32 cellular contexts compared by ENCODE assay signal in genomic region chr22:49649166-49649565, GRCh38.
"Had no signal": no experiment of that assay in that cellular context is flagged by ENCODE, and none has a peak within 500 bp of the region (broad histone marks: within the 10 kb centered on the region; RNA-seq: fewer than 3 reads in every experiment).

No MANE protein-coding gene starts in this region.

- H3K27ac ChIP-seq: adrenal gland, body of pancreas, breast epithelium, cardiac muscle cell, colonic mucosa, gastroesophageal sphincter, heart right ventricle had no signal

- H3K4me3 Mint-ChIP-seq: activated CD4-positive, alpha-beta memory T cell treated with anti-CD3 and anti-CD28 coated beads, Interleukin-2, amount 10 ng/mL, durations not matched to agents 7 days and 5 days; activated CD4-positive, alpha-beta T cell treated with anti-CD3 and anti-CD28 coated beads for 36 hours; activated CD4-positive, alpha-beta T cell treated with anti-CD3 and anti-CD28 coated beads, Interleukin-2, amount 10 ng/mL, durations not matched to agents 7 days and 5 days; activated naive CD4-positive, alpha-beta T cell treated with anti-CD3 and anti-CD28 coated beads for 36 hours; activated naive CD4-positive, alpha-beta T cell treated with anti-CD3 and anti-CD28 coated beads, Interleukin-2, amount 50 U/mL, for 24 hours; activated naive CD8-positive, alpha-beta T cell treated with anti-CD3 and anti-CD28 coated beads for 36 hours; activated naive CD8-positive, alpha-beta T cell treated with anti-CD3 and anti-CD28 coated beads, Interleukin-2, amount 50 U/mL, for 24 hours; activated T-cell treated with anti-CD3 and anti-CD28 coated beads, Interleukin-2, amount 50 U/mL, for 4 hours; activated T-helper 1 cell treated with anti-CD3 and anti-CD28 coated beads, Interleukin-12 subunit alpha, Interleukin-12 subunit beta, Interleukin-2, Interleukin-4 antibody, amounts not matched to agents 30 ng/mL and 10 ng/mL and 1 ng/mL, durations not matched to agents 14 hours and 24 hours and 36 hours had no signal

- H3K36me3 ChIP-seq: adrenal gland, breast epithelium, cardiac muscle cell, colonic mucosa, gastroesophageal sphincter had no signal

- ATAC-seq: activated CD4-positive, alpha-beta T cell treated with anti-CD3 and anti-CD28 coated beads for 36 hours; activated naive CD8-positive, alpha-beta T cell treated with anti-CD3 and anti-CD28 coated beads, Interleukin-2, amount 50 U/mL, for 24 hours; activated T-cell treated with anti-CD3 and anti-CD28 coated beads, Interleukin-2, amount 50 U/mL, for 4 hours; body of pancreas; esophagus mucosa; gastroesophageal sphincter; heart right ventricle had no signal

- H3K4me1 ChIP-seq: adrenal gland, body of pancreas, breast epithelium, colonic mucosa, gastroesophageal sphincter had no signal

- H3K9me3 Mint-ChIP-seq: activated CD4-positive, alpha-beta memory T cell treated with anti-CD3 and anti-CD28 coated beads, Interleukin-2, amount 10 ng/mL, durations not matched to agents 7 days and 5 days; activated CD4-positive, alpha-beta T cell treated with anti-CD3 and anti-CD28 coated beads, Interleukin-2, amount 10 ng/mL, durations not matched to agents 7 days and 5 days; activated naive CD4-positive, alpha-beta T cell treated with anti-CD3 and anti-CD28 coated beads for 36 hours; activated naive CD4-positive, alpha-beta T cell treated with anti-CD3 and anti-CD28 coated beads, Interleukin-2, amount 50 U/mL, for 24 hours; activated naive CD8-positive, alpha-beta T cell treated with anti-CD3 and anti-CD28 coated beads for 36 hours; activated naive CD8-positive, alpha-beta T cell treated with anti-CD3 and anti-CD28 coated beads, Interleukin-2, amount 50 U/mL, for 24 hours; activated T-cell treated with anti-CD3 and anti-CD28 coated beads, Interleukin-2, amount 50 U/mL, for 4 hours; activated T-helper 1 cell treated with anti-CD3 and anti-CD28 coated beads, Interleukin-12 subunit alpha, Interleukin-12 subunit beta, Interleukin-2, Interleukin-4 antibody, amounts not matched to agents 30 ng/mL and 10 ng/mL and 1 ng/mL, durations not matched to agents 14 hours and 24 hours and 36 hours; activated T-helper 2 cell treated with anti-CD3 and anti-CD28 coated beads, Interferon-gamma antibody, Interleukin-2, Interleukin-4, amounts not matched to agents 10 μg/mL and 5 μg/mL and 100 μg/mL, durations not matched to agents 14 hours and 24 hours and 36 hours had no signal

- DNase-seq: activated CD4-positive, alpha-beta memory T cell treated with anti-CD3 and anti-CD28 coated beads, Interleukin-2, amount 10 ng/mL, durations not matched to agents 7 days and 5 days; activated CD4-positive, alpha-beta T cell treated with anti-CD3 and anti-CD28 coated beads for 36 hours; activated CD4-positive, alpha-beta T cell treated with anti-CD3 and anti-CD28 coated beads, Interleukin-2, amount 10 ng/mL, durations not matched to agents 7 days and 5 days; activated CD4-positive, alpha-beta T cell treated with anti-CD3 and anti-CD28 coated beads, Interleukin-2, amount 50 U/mL, for 4 hours; activated CD4-positive, CD25-positive, alpha-beta regulatory T cell; activated CD4-positive, CD25-positive, alpha-beta regulatory T cell treated with anti-CD3 and anti-CD28 coated beads, Interleukin-2, amount 50 U/mL, for 72 hours; activated CD8-positive, alpha-beta memory T cell treated with anti-CD3 and anti-CD28 coated beads, Interleukin-2, amount 50 U/mL, for 48 hours; activated effector memory CD4-positive, alpha-beta T cell treated with anti-CD3 and anti-CD28 coated beads, Interleukin-2, amount 50 U/mL, for 16 hours; activated naive CD4-positive, alpha-beta T cell treated with anti-CD3 and anti-CD28 coated beads for 36 hours; activated naive CD8-positive, alpha-beta T cell treated with anti-CD3 and anti-CD28 coated beads for 36 hours; activated naive CD8-positive, alpha-beta T cell treated with anti-CD3 and anti-CD28 coated beads, Interleukin-2, amount 50 U/mL, for 24 hours; activated T-cell treated with anti-CD3 and anti-CD28 coated beads for 4 hours; activated T-cell treated with anti-CD3 and anti-CD28 coated beads, Interleukin-2, amount 50 U/mL, for 4 hours; adrenal gland; amygdala; aorta; body of pancreas; central memory CD4-positive, alpha-beta T cell; cerebellar nuclear complex; colonic mucosa; effector CD8-positive, alpha-beta T cell; foreskin fibroblast; heart right ventricle; T-helper 1 cell; T-helper 2 cell had no signal

- H3K4me1 Mint-ChIP-seq: activated CD4-positive, alpha-beta T cell treated with anti-CD3 and anti-CD28 coated beads, Interleukin-2, amount 10 ng/mL, durations not matched to agents 7 days and 5 days had no signal

- H3K27me3 Mint-ChIP-seq: activated CD4-positive, alpha-beta memory T cell treated with anti-CD3 and anti-CD28 coated beads, Interleukin-2, amount 10 ng/mL, durations not matched to agents 7 days and 5 days; activated CD4-positive, alpha-beta T cell treated with anti-CD3 and anti-CD28 coated beads for 36 hours; activated CD4-positive, alpha-beta T cell treated with anti-CD3 and anti-CD28 coated beads, Interleukin-2, amount 10 ng/mL, durations not matched to agents 7 days and 5 days; activated naive CD4-positive, alpha-beta T cell treated with anti-CD3 and anti-CD28 coated beads, Interleukin-2, amount 50 U/mL, for 24 hours; activated naive CD8-positive, alpha-beta T cell treated with anti-CD3 and anti-CD28 coated beads for 36 hours; activated naive CD8-positive, alpha-beta T cell treated with anti-CD3 and anti-CD28 coated beads, Interleukin-2, amount 50 U/mL, for 24 hours had no signal

- H3K27ac Mint-ChIP-seq: activated CD4-positive, alpha-beta memory T cell treated with anti-CD3 and anti-CD28 coated beads, Interleukin-2, amount 10 ng/mL, durations not matched to agents 7 days and 5 days; activated CD4-positive, alpha-beta T cell treated with anti-CD3 and anti-CD28 coated beads for 36 hours; activated CD4-positive, alpha-beta T cell treated with anti-CD3 and anti-CD28 coated beads, Interleukin-2, amount 10 ng/mL, durations not matched to agents 7 days and 5 days; activated naive CD4-positive, alpha-beta T cell treated with anti-CD3 and anti-CD28 coated beads for 36 hours; activated naive CD4-positive, alpha-beta T cell treated with anti-CD3 and anti-CD28 coated beads, Interleukin-2, amount 50 U/mL, for 24 hours; activated naive CD8-positive, alpha-beta T cell treated with anti-CD3 and anti-CD28 coated beads for 36 hours; activated naive CD8-positive, alpha-beta T cell treated with anti-CD3 and anti-CD28 coated beads, Interleukin-2, amount 50 U/mL, for 24 hours; activated T-helper 1 cell treated with anti-CD3 and anti-CD28 coated beads, Interleukin-12 subunit alpha, Interleukin-12 subunit beta, Interleukin-2, Interleukin-4 antibody, amounts not matched to agents 30 ng/mL and 10 ng/mL and 1 ng/mL, durations not matched to agents 14 hours and 24 hours and 36 hours; activated T-helper 2 cell treated with anti-CD3 and anti-CD28 coated beads, Interferon-gamma antibody, Interleukin-2, Interleukin-4, amounts not matched to agents 10 μg/mL and 5 μg/mL and 100 μg/mL, durations not matched to agents 14 hours and 24 hours and 36 hours had no signal

- H3K9me3 ChIP-seq: adrenal gland, body of pancreas, colonic mucosa had no signal

- H3K27me3 ChIP-seq: cardiac muscle cell, colonic mucosa had no signal

- H3K4me3 ChIP-seq: adrenal gland, body of pancreas, breast epithelium, cardiac muscle cell, colonic mucosa, gastroesophageal sphincter, heart right ventricle had no signal
